In the genomic region with DNA sequence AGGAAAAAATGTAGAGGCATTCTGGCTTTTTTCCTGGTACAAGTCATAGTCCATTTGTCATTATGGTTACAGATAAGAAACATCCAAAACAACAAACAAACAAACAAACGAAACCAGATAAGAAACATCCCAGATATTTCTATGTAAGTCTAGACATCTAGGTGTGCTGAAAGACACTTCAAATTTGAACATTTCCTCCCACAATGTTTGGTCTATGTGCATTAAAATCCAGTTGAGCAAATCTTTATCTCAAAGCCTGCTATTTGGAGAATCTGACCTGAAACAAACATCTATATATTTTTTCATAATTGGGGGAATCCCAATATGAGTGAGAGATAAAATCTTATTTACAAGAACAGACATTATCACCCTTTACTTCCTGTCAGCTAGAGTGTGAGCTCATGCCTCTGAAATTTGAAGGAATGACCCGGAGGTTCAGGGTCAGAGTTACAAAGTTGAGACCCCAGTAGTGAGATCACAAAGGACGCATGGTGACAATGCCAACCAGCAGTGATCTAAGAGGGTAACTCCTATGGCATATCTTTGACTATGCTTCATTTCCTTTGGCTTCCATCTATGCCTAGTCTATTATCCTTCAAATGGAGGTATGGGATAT, we compare ENCODE assay signal across 24 cellular contexts.
"Had no signal": no experiment of that assay in that cellular context is flagged by ENCODE, and none has a peak within 500 bp of the region (broad histone marks: within the 10 kb centered on the region; RNA-seq: fewer than 3 reads in every experiment).

No MANE protein-coding gene starts in this region.

- FAIRE-seq: colon, keratinocyte, small intestine had no signal

- DNase-seq: dorsolateral prefrontal cortex; effector CD8-positive, alpha-beta T cell; foreskin fibroblast; glutamatergic neuron; immature natural killer cell; left cardiac atrium; left ventricle myocardium inferior; mesenchymal stem cell; naive B cell; occipital lobe; pancreas; right cardiac atrium; small intestine; stimulated activated CD4-positive, alpha-beta T cell treated with anti-CD3 and anti-CD28 coated beads, Interleukin-12 subunit alpha, Interleukin-12 subunit beta, amount 100 ng/mL, for 4 hours; stimulated activated naive CD4-positive, alpha-beta T cell; stomach; substantia nigra; transverse colon had no signal

- ATAC-seq: esophagus mucosa, gastroesophageal sphincter, left cardiac atrium, pancreas, right cardiac atrium had no signal

- H3K9me3 ChIP-seq: gastroesophageal sphincter, left ventricle myocardium inferior, pancreas, stomach, thoracic aorta, transverse colon had no signal

- H3K27ac ChIP-seq: dorsolateral prefrontal cortex, gastroesophageal sphincter, left ventricle myocardium inferior, pancreas, stomach, thoracic aorta, transverse colon had no signal

- H3K27me3 ChIP-seq: dorsolateral prefrontal cortex, gastroesophageal sphincter, pancreas, stomach, transverse colon had no signal

- H3K36me3 ChIP-seq: gastroesophageal sphincter, left ventricle myocardium inferior, pancreas, stomach, thoracic aorta, transverse colon had no signal

- H3K4me3 ChIP-seq: dorsolateral prefrontal cortex, gastroesophageal sphincter, left ventricle myocardium inferior, lung, pancreas, stomach, thoracic aorta, transverse colon had no signal
